8 cellular contexts compared by ENCODE assay signal in the genomic region with DNA sequence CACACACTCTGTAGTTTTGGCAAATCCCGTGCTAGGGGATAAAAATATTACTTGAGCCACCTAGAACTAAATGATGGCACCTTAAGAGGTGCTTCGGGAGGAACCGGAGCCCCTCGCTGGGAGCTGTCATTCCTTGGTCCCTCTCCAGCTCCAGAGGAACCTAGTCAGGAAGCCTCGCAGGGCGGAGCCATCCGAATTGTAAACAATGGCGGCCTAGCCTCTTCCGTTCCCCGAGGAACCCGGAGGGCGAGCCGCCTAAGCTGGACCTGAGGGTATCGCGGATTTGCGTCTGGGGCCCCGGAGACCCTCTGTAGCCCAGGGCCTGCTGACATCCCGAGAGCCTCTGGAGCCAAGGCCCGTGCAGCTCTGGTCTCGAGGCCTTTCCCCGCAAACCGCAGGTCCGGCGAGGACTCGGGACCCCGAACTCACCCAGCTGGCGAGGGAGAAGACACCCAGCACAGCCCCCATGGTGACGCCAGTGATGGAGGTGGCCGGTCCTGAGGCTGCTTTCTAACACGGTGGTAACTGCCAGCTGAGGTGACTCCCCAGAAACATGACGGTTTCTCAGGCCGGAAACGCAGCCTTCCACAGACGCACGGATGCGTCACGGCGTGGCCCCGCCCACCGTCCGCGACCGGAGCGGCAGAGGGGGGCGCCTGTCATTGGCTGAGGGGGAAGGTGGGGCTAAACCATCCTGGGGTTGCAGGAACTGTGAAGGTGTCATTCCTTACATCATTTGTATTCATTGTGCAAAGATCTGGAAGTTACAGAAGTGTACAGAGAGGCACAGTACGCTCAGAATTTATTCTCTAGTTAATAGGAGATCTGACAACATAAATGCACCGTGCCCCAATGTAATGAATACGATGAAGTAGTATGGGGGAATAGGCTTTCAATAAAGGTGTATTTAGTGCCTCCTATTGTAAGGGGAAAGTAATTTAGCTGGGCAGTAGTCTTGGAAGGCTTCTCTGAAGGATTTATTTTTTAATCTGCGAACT. TPM values are rescaled to one million over a fixed set of nuclear protein-coding genes. Genes with fewer than 3 reads are reported as not detected.
DNase-seq lines count a peak whose midpoint lies in the region; ATAC-seq and TF ChIP-seq lines count a peak whose summit lies in the region.

A gene (minus strand): TSS at position 587 of the 998 bp plus-strand sequence. CDS start 119 bp downstream, at position 468.

- peak within 1 kb of the TSS; percentile 86 for H3K27ac ChIP-seq in KOPT-K1 (ENCODE audit: low read depth, low read length, poor library complexity, severe bottlenecking)
- peak within 1 kb of the TSS; percentile 94 to 99 (median 98) for H3K27ac ChIP-seq in Peyer's patch
- peak within 1 kb of the TSS; percentile 97 to 100 for H3K27ac ChIP-seq in esophagus (ENCODE audit: low read depth in 2 of 2, low read length in 1 of 2)
- peak within 1 kb of the TSS; percentile 87 for H3K27ac ChIP-seq in muscle layer of colon (ENCODE audit: low read depth, low read length)

- DNase-seq in DMS79 (lab: John Stamatoyannopoulos, UW) (peak; percentile 45), Peyer's patch (peak; percentile 97 to 99 (median 98))
- DNase-seq in activated T-cell treated with anti-CD3 and anti-CD28 coated beads, Interleukin-2, amount 50 U/mL, for 48 hours: peak; percentile 98
- DNase-seq in stimulated activated CD8-positive, alpha-beta memory T cell treated with anti-CD3 and anti-CD28 coated beads, Interleukin-7, amount 100 ng/mL, for 24 hours (ENCODE audit: low read depth): peak; percentile 93

- H3K4me3 ChIP-seq in Peyer's patch (peak within 1 kb of the TSS; percentile 71 to 98 (median 86)), esophagus (ENCODE audit: low read depth in 1 of 2, low read length in 2 of 2) (peak within 1 kb of the TSS; percentile 87 to 98), muscle layer of colon (ENCODE audit: low read depth in 1 of 2, low read length in 2 of 2) (peak within 1 kb of the TSS; percentile 94 to 97)

- H3K4me1 ChIP-seq in Peyer's patch (peaks cover 0 to 29% (median 0%) of the 10 kb centered on the region in 4 donors), esophagus (ENCODE audit: control insufficient read depth in 2 of 2, insufficient read depth in 2 of 2, low read length in 1 of 2) (peaks cover 4 to 5% of the 10 kb centered on the region in 2 donors), muscle layer of colon (ENCODE audit: insufficient read depth, low read length) (peaks cover 39% of the 10 kb centered on the region)

- H3K9me3 ChIP-seq in KOPT-K1 (ENCODE audit: insufficient read depth, low read length, poor library complexity, severe bottlenecking) (no peaks in the 10 kb centered on the region), Peyer's patch (no peaks in the 10 kb centered on the region), esophagus (ENCODE audit: control insufficient read depth in 2 of 2, insufficient read depth in 1 of 2, low read depth in 1 of 2, low read length in 1 of 2) (no peaks in the 10 kb centered on the region), muscle layer of colon (ENCODE audit: low read length) (no peaks in the 10 kb centered on the region)

- peak; percentile 52 to 88 for TF ChIP-seq POLR2A in Peyer's patch (IDR thresholded peaks at IDR 0.05)

- H3K36me3 ChIP-seq in KOPT-K1 (ENCODE audit: insufficient read depth, low read length) (peaks cover 2% of the 10 kb centered on the region; the same call in 1 of the 2 replicates), Peyer's patch (no peaks in the 10 kb centered on the region), esophagus (ENCODE audit: control insufficient read depth in 2 of 2, insufficient read depth in 2 of 2, low read length in 1 of 2) (no peaks in the 10 kb centered on the region), muscle layer of colon (ENCODE audit: insufficient read depth, low read length) (no peaks in the 10 kb centered on the region)

- 0 to 1% methylated on average over 49 of the region's 49 CpGs for WGBS in esophagus, 2 donors

- H3K27me3 ChIP-seq in Peyer's patch: no peaks in the 10 kb centered on the region
- H3K27me3 ChIP-seq in esophagus (ENCODE audit: control insufficient read depth in 1 of 2, insufficient read depth in 2 of 2, low read length in 2 of 2): no peaks in the 10 kb centered on the region
- no peaks in the 10 kb centered on the region for H3K27me3 ChIP-seq in muscle layer of colon (ENCODE audit: control insufficient read depth in 1 of 2, insufficient read depth in 2 of 2, low read length in 2 of 2)

- peak within 1 kb of the TSS; percentile 90 for H3K9ac ChIP-seq in muscle layer of colon (ENCODE audit: low read length)

- TF ChIP-seq CTCF in Peyer's patch (IDR thresholded peaks at IDR 0.05): peak in 1 of 6 experiments; percentile 15

- peak; percentile 97 for ATAC-seq in GM21737 (IDR thresholded peaks at IDR 0.05; ENCODE audit: unreplicated experiment)

RNA-seq across cellular contexts. Expression of the gene that starts here (rescaled TPM):
- total RNA-seq in Peyer's patch: 10 to 100 TPM; 24.8 to 70.0 (median 54.2) TPM
- 10 to 100 TPM; 25.5 to 35.1 TPM for polyA plus RNA-seq in esophagus

Comparison
In these comparisons a context has a peak if more than half of its experiments do, and no peak if none do; other contexts are left out.
1. Peak in every context shown above with its lines: DNase-seq, ATAC-seq, H3K4me3 ChIP-seq and H3K27ac ChIP-seq.
2. DNase-seq: peak in every context shown above with its lines; median percentile 98 in Peyer's patch; 98 in activated T-cell treated with anti-CD3 and anti-CD28 coated beads, Interleukin-2, amount 50 U/mL, for 48 hours; 93 in stimulated activated CD8-positive, alpha-beta memory T cell treated with anti-CD3 and anti-CD28 coated beads, Interleukin-7, amount 100 ng/mL, for 24 hours; 45 in DMS79.